ENCODE assay signal across 16 cellular contexts in genomic region chr1:218464871-218465270, GRCh38.
"Had no signal": no experiment of that assay in that cellular context is flagged by ENCODE, and none has a peak within 500 bp of the region (broad histone marks: within the 10 kb centered on the region; RNA-seq: fewer than 3 reads in every experiment).

No MANE protein-coding gene starts in this region.

- H3K4me1 ChIP-seq: colonic mucosa had no signal

- H3K36me3 ChIP-seq: cardiac muscle cell, colonic mucosa, sigmoid colon had no signal

- DNase-seq: activated CD4-positive, alpha-beta T cell treated with anti-CD3 and anti-CD28 coated beads, Interleukin-2, amount 50 U/mL, for 4 hours; activated CD8-positive, alpha-beta memory T cell treated with anti-CD3 and anti-CD28 coated beads, Interleukin-2, amount 10 ng/mL, durations not matched to agents 7 days and 5 days; activated gamma-delta T cell; activated T-cell treated with anti-CD3 and anti-CD28 coated beads, Interleukin-2, amount 50 U/mL, for 4 hours; anterior cingulate cortex; colonic mucosa; effector CD8-positive, alpha-beta T cell; head of caudate nucleus; occipital lobe; sigmoid colon; stimulated activated CD4-positive, alpha-beta T cell treated with anti-CD3 and anti-CD28 coated beads, Interleukin-2, amount 100 ng/mL, for 48 hours; stimulated activated CD8-positive, alpha-beta memory T cell treated with anti-CD3 and anti-CD28 coated beads, Interleukin-4, amount 100 ng/mL, for 48 hours; stimulated activated naive CD8-positive, alpha-beta T cell treated with anti-CD3 and anti-CD28 coated beads, Interleukin-15, Interleukin-2, amounts not matched to agents 100 U/mL and 50 U/mL, for 24 hours; SW 1271 had no signal

- H3K27me3 ChIP-seq: cardiac muscle cell, colonic mucosa, sigmoid colon had no signal

- H3K27ac ChIP-seq: cardiac muscle cell, colonic mucosa had no signal

- H3K9me3 ChIP-seq: colonic mucosa, sigmoid colon had no signal

- H3K4me3 ChIP-seq: cardiac muscle cell, colonic mucosa, sigmoid colon had no signal

- ATAC-seq: activated CD4-positive, CD25-positive, alpha-beta regulatory T cell treated with anti-CD3 and anti-CD28 coated beads, Interleukin-2, amount 50 U/mL, for 24 hours; activated CD8-positive, alpha-beta memory T cell treated with anti-CD3 and anti-CD28 coated beads, Interleukin-2, amount 10 ng/mL, durations not matched to agents 7 days and 5 days; activated T-cell treated with anti-CD3 and anti-CD28 coated beads, Interleukin-2, amount 50 U/mL, for 4 hours; stimulated activated naive CD8-positive, alpha-beta T cell treated with anti-CD3 and anti-CD28 coated beads, Interleukin-15, Interleukin-2, amounts not matched to agents 100 U/mL and 50 U/mL, for 24 hours had no signal
